1 cellular context compared by ENCODE assay signal in genomic region chr7:149195180-149196150, GRCh38.
A peak's percentile ranks its signal among the peaks of the same experiment; 100 is the strongest.
TF ChIP-seq lines count a peak whose summit lies in the region.

Gene ZNF282, plus strand, starts transcription at chr7:149195546. Its CDS starts 44 bp downstream, at chr7:149195590.

TF ChIP-seq in HEK293, 187 proteins besides CTCF, POLR2A, EP300 and RAD21 (continued from another document and continues in another):
- TF ChIP-seq ZBTB11 (tag by site-specific recombination; conservative IDR thresholded peaks at IDR 0.05; ENCODE audit: low read depth) = 0 out of 2 replicates have a peak, but pooled peaks have one; percentile 35
- TF ChIP-seq ZNF670 (tag by site-specific recombination; IDR thresholded peaks at IDR 0.05; ENCODE audit: low read depth) = no peak
- no peak for TF ChIP-seq ZNF529 (tag by site-specific recombination; IDR thresholded peaks at IDR 0.05; ENCODE audit: insufficient replicate concordance)
- TF ChIP-seq ZNF23 (tag by site-specific recombination; IDR thresholded peaks at IDR 0.05; ENCODE audit: borderline replicate concordance) = no peak
- no peak for TF ChIP-seq ZNF473 (tag by site-specific recombination; IDR thresholded peaks at IDR 0.05)
- TF ChIP-seq ZNF433 (tag by site-specific recombination; IDR thresholded peaks at IDR 0.05; ENCODE audit: low read depth) = no peak
- no peak for TF ChIP-seq ZBTB1 (tag by site-specific recombination; IDR thresholded peaks at IDR 0.05)
- TF ChIP-seq ZSCAN16 (tag by site-specific recombination; IDR thresholded peaks at IDR 0.05) = no peak
- TF ChIP-seq ZNF548 (tag by site-specific recombination; IDR thresholded peaks at IDR 0.05) = no peak
- peak; percentile 33 for TF ChIP-seq ZFHX2 (tag by site-specific recombination; conservative IDR thresholded peaks at IDR 0.05)
- TF ChIP-seq ZNF585B (tag by site-specific recombination; IDR thresholded peaks at IDR 0.05) = no peak
- TF ChIP-seq ZNF292 (tag by site-specific recombination; IDR thresholded peaks at IDR 0.05; ENCODE audit: borderline replicate concordance, low read depth) = no peak
- TF ChIP-seq TRIM28 (IDR thresholded peaks at IDR 0.05; ENCODE audit: borderline replicate concordance, low read length) = peak; percentile 24; the same call in 1 of the 2 replicates
- no peak for TF ChIP-seq ZNF280D (tag by site-specific recombination; IDR thresholded peaks at IDR 0.05)
- no peak for TF ChIP-seq ZNF114 (tag by site-specific recombination; IDR thresholded peaks at IDR 0.05)
- no peak for TF ChIP-seq AEBP2 (tag by site-specific recombination; IDR thresholded peaks at IDR 0.05; ENCODE audit: borderline replicate concordance)
- 0 out of 2 replicates have a peak, but pooled peaks have one; percentile 22 for TF ChIP-seq ZNF266 (tag by site-specific recombination; IDR thresholded peaks at IDR 0.05; ENCODE audit: low read depth)
- TF ChIP-seq GLI2 (tag by site-specific recombination; IDR thresholded peaks at IDR 0.05; ENCODE audit: borderline replicate concordance, low read depth) = no peak
- TF ChIP-seq ZNF155 (tag by site-specific recombination; IDR thresholded peaks at IDR 0.05) = no peak
- no peak for TF ChIP-seq ZNF488 (tag by site-specific recombination; IDR thresholded peaks at IDR 0.05)
- no peak for TF ChIP-seq ZNF513 (tag by site-specific recombination; IDR thresholded peaks at IDR 0.05)
- peak; percentile 48; the same call in 1 of the 2 replicates for TF ChIP-seq ZNF580 (tag by site-specific recombination; IDR thresholded peaks at IDR 0.05)
- TF ChIP-seq GFI1B (tag by site-specific recombination; IDR thresholded peaks at IDR 0.05) = no peak
- peak; percentile 81 for TF ChIP-seq ZBTB6 (tag by site-specific recombination; IDR thresholded peaks at IDR 0.05)
- TF ChIP-seq KLF9 (tag by site-specific recombination; IDR thresholded peaks at IDR 0.05; ENCODE audit: low read depth) = peak; percentile 84
- TF ChIP-seq ZNF610 (tag by site-specific recombination; IDR thresholded peaks at IDR 0.05; ENCODE audit: borderline replicate concordance) = peak; percentile 55; the same call in 1 of the 2 replicates
- no peak for TF ChIP-seq ZNF530 (tag by site-specific recombination; IDR thresholded peaks at IDR 0.05; ENCODE audit: low read depth)
- no peak for TF ChIP-seq REPIN1 (tag by site-specific recombination; IDR thresholded peaks at IDR 0.05; ENCODE audit: low read depth)
- peak; percentile 80 for TF ChIP-seq SP7 (tag by site-specific recombination; IDR thresholded peaks at IDR 0.05)
- peak; percentile 76 for TF ChIP-seq ZBTB48 (tag by site-specific recombination; IDR thresholded peaks at IDR 0.05)
- peak; percentile 93 for TF ChIP-seq ZNF561 (tag by site-specific recombination; IDR thresholded peaks at IDR 0.05; ENCODE audit: borderline replicate concordance)
- no peak for TF ChIP-seq ZNF658 (tag by site-specific recombination; IDR thresholded peaks at IDR 0.05)
- TF ChIP-seq ZNF558 (tag by site-specific recombination; IDR thresholded peaks at IDR 0.05) = no peak
- no peak for TF ChIP-seq ZNF121 (tag by site-specific recombination; IDR thresholded peaks at IDR 0.05)
- 0 out of 2 replicates have a peak, but pooled peaks have one; percentile 38 for TF ChIP-seq MEIS1 (CRISPR knock-in tag; IDR thresholded peaks at IDR 0.05; ENCODE audit: borderline replicate concordance)
- TF ChIP-seq ZNF837 (tag by site-specific recombination; IDR thresholded peaks at IDR 0.05) = no peak
- no peak for TF ChIP-seq ZNF157 (tag by site-specific recombination; IDR thresholded peaks at IDR 0.05)
- TF ChIP-seq SP2 (tag by site-specific recombination; IDR thresholded peaks at IDR 0.05) = peak; percentile 87
- no peak for TF ChIP-seq OSR2 (tag by site-specific recombination; IDR thresholded peaks at IDR 0.05)
- no peak for TF ChIP-seq ZNF138 (tag by site-specific recombination; IDR thresholded peaks at IDR 0.05; ENCODE audit: borderline replicate concordance)
- TF ChIP-seq ZSCAN4 (tag by site-specific recombination; IDR thresholded peaks at IDR 0.05) = no peak
- TF ChIP-seq ZNF18 (tag by site-specific recombination; IDR thresholded peaks at IDR 0.05) = no peak
- TF ChIP-seq PRDM4 (tag by site-specific recombination; IDR thresholded peaks at IDR 0.05) = no peak; the same call in 1 of the 2 replicates
- TF ChIP-seq HOXC10 (CRISPR knock-in tag; IDR thresholded peaks at IDR 0.05) = no peak; the same call in 1 of the 2 replicates
- TF ChIP-seq SCRT2 (tag by site-specific recombination; IDR thresholded peaks at IDR 0.05) = no peak
- TF ChIP-seq ZNF324 (tag by site-specific recombination; IDR thresholded peaks at IDR 0.05) = peak; percentile 89
- 0 out of 2 replicates have a peak, but pooled peaks have one; percentile 20 for TF ChIP-seq ZNF701 (tag by site-specific recombination; IDR thresholded peaks at IDR 0.05)
- no peak for TF ChIP-seq ZNF202 (tag by site-specific recombination; IDR thresholded peaks at IDR 0.05; ENCODE audit: borderline replicate concordance)
- TF ChIP-seq ZSCAN30 (tag by site-specific recombination; IDR thresholded peaks at IDR 0.05) = peak; percentile 83
- no peak for TF ChIP-seq ZNF174 (tag by site-specific recombination; IDR thresholded peaks at IDR 0.05)
- TF ChIP-seq ZNF555 (tag by site-specific recombination; conservative IDR thresholded peaks at IDR 0.05) = no peak
